In genomic region chr20:47669157-47669425, GRCh38 we compare ENCODE assay signal across 25 cellular contexts.
"Had no signal": no experiment of that assay in that cellular context is flagged by ENCODE, and none has a peak within 500 bp of the region (broad histone marks: within the 10 kb centered on the region; RNA-seq: fewer than 3 reads in every experiment).

No MANE protein-coding gene starts in this region.

- H3K9me3 ChIP-seq: body of pancreas, left lung, stomach, suprapubic skin, tibial nerve had no signal

- DNase-seq: activated CD4-positive, alpha-beta T cell treated with anti-CD3 and anti-CD28 coated beads for 1 hour; activated naive CD4-positive, alpha-beta T cell; activated T-cell treated with anti-CD3 and anti-CD28 coated beads, Interleukin-2, amount 50 U/mL, for 1 hour; body of pancreas; effector memory CD4-positive, alpha-beta T cell; foreskin melanocyte; immature natural killer cell; kidney glomerular epithelial cell; left lung; occipital lobe; stimulated activated CD4-positive, alpha-beta T cell treated with anti-CD3 and anti-CD28 coated beads, Interleukin-4, amount 100 ng/mL, for 1 hour; stomach; T-helper 1 cell; T-helper 9 cell had no signal

- ATAC-seq: body of pancreas, esophagus mucosa, left lung had no signal

- H3K9me3 Mint-ChIP-seq: activated T-helper 2 cell treated with anti-CD3 and anti-CD28 coated beads, Interferon-gamma antibody, Interleukin-2, Interleukin-4, amounts not matched to agents 10 μg/mL and 5 μg/mL and 100 μg/mL, durations not matched to agents 14 hours and 24 hours and 36 hours; immature natural killer cell; mesothelial cell of epicardium; nephron had no signal

- H3K4me1 ChIP-seq: body of pancreas had no signal

- H3K27ac Mint-ChIP-seq: activated T-helper 2 cell treated with anti-CD3 and anti-CD28 coated beads, Interferon-gamma antibody, Interleukin-2, Interleukin-4, amounts not matched to agents 10 μg/mL and 5 μg/mL and 100 μg/mL, durations not matched to agents 14 hours and 24 hours and 36 hours; immature natural killer cell; mesothelial cell of epicardium had no signal

- H3K4me3 ChIP-seq: body of pancreas, cardiac muscle cell, hepatocyte, left lung, lung, stomach, suprapubic skin, tibial nerve had no signal

- FAIRE-seq: endothelial cell of umbilical vein, urothelium cell line had no signal

- H3K27me3 ChIP-seq: body of pancreas, cardiac muscle cell, hepatocyte, left lung, stomach, suprapubic skin, tibial nerve had no signal

- H3K36me3 ChIP-seq: cardiac muscle cell had no signal

- H2AFZ ChIP-seq: hepatocyte had no signal

- H3K36me3 Mint-ChIP-seq: immature natural killer cell had no signal

- H3K79me2 ChIP-seq: hepatocyte had no signal

- H3K4me2 ChIP-seq: hepatocyte had no signal

- H3K4me3 Mint-ChIP-seq: immature natural killer cell, mesothelial cell of epicardium, nephron had no signal

- H3K27ac ChIP-seq: body of pancreas, cardiac muscle cell, hepatocyte, left lung, stomach, suprapubic skin, tibial nerve had no signal
